In the genomic region with DNA sequence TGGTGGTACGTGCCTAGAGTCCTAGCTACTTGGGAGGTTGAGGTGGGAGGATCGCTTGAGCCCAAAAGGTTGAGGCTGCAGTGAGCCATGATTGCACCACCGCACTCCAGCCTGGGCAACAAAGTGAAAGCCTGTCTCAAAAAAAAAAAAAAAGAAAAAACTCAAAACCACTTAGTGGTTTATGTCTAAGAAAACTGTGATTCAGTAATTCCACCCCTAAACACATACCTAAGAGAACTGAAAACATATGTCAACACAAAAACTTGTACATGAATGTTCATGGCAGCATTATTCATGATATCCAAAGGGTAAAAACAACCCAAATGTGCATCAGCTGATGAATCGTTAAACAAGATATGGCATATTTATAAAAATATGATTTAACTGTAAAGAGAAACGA, we compare ENCODE assay signal across 19 cellular contexts. TPM values are rescaled to one million over a fixed set of nuclear protein-coding genes. Genes with fewer than 3 reads are reported as not detected.
DNase-seq lines count a peak whose midpoint lies in the region; ATAC-seq lines count a peak whose summit lies in the region.
"Had no signal": no experiment of that assay in that cellular context is flagged by ENCODE, and none has a peak within 500 bp of the region (broad histone marks: within the 10 kb centered on the region; RNA-seq: fewer than 3 reads in every experiment).

No MANE protein-coding gene starts in this region.

- H3K9me3 Mint-ChIP-seq in activated CD8-positive, alpha-beta memory T cell treated with anti-CD3 and anti-CD28 coated beads, Interleukin-2, amount 10 ng/mL, durations not matched to agents 7 days and 5 days (ENCODE audit: low read depth) = no peaks in the 10 kb centered on the region
- H3K9me3 Mint-ChIP-seq: CD8-positive, alpha-beta memory T cell had no signal

- H3K27ac Mint-ChIP-seq in activated CD8-positive, alpha-beta memory T cell treated with anti-CD3 and anti-CD28 coated beads, Interleukin-2, amount 10 ng/mL, durations not matched to agents 7 days and 5 days = no peak overlapping the region
- H3K27ac Mint-ChIP-seq: CD8-positive, alpha-beta memory T cell had no signal

- CTCF ChIA-PET in activated CD8-positive, alpha-beta memory T cell treated with anti-CD3 and anti-CD28 coated beads, Interleukin-2, amount 10 ng/mL, durations not matched to agents 7 days and 5 days (lab: Charles Lee) = no interaction called here

- peak; percentile 27 for ATAC-seq in activated CD8-positive, alpha-beta memory T cell treated with anti-CD3 and anti-CD28 coated beads, Interleukin-2, amount 10 ng/mL, durations not matched to agents 7 days and 5 days
- ATAC-seq in left cardiac atrium = no peak
- ATAC-seq: A549, PC-3 had no signal

- H3K27me3 Mint-ChIP-seq in activated CD8-positive, alpha-beta memory T cell treated with anti-CD3 and anti-CD28 coated beads, Interleukin-2, amount 10 ng/mL, durations not matched to agents 7 days and 5 days = no peaks in the 10 kb centered on the region
- H3K27me3 Mint-ChIP-seq: CD8-positive, alpha-beta memory T cell had no signal

- H3K4me3 Mint-ChIP-seq in activated CD8-positive, alpha-beta memory T cell treated with anti-CD3 and anti-CD28 coated beads, Interleukin-2, amount 10 ng/mL, durations not matched to agents 7 days and 5 days = no peak overlapping the region
- H3K4me3 Mint-ChIP-seq: CD8-positive, alpha-beta memory T cell had no signal

- H3K4me1 Mint-ChIP-seq in activated CD8-positive, alpha-beta memory T cell treated with anti-CD3 and anti-CD28 coated beads, Interleukin-2, amount 10 ng/mL, durations not matched to agents 7 days and 5 days = peaks cover 6% of the 10 kb centered on the region

- peaks cover 32% of the 10 kb centered on the region for H3K36me3 Mint-ChIP-seq in activated CD8-positive, alpha-beta memory T cell treated with anti-CD3 and anti-CD28 coated beads, Interleukin-2, amount 10 ng/mL, durations not matched to agents 7 days and 5 days

- no peak for DNase-seq in activated CD8-positive, alpha-beta memory T cell treated with anti-CD3 and anti-CD28 coated beads, Interleukin-2, amount 10 ng/mL, durations not matched to agents 7 days and 5 days
- no peak for DNase-seq in activated CD8-positive, alpha-beta memory T cell treated with anti-CD3 and anti-CD28 coated beads, Interleukin-2, amount 50 U/mL, for 48 hours
- peak; percentile 58 for DNase-seq in EH (ENCODE audit: low read depth)
- peak; percentile 65 for DNase-seq in amniotic epithelial cell (ENCODE audit: low read depth)
- DNase-seq in iris pigment epithelial cell (ENCODE audit: low read depth) = peak; percentile 26
- no peak for DNase-seq in left cardiac atrium
- no peak for DNase-seq in NCI-H2196 (lab: John Stamatoyannopoulos, UW; ENCODE audit: unreplicated experiment)
- DNase-seq: C1 segment of cervical spinal cord; CD8-positive, alpha-beta memory T cell; DMS53; NCI-H1048; NCI-H1436; NCI-H1930; NCI-H345; NCI-H524 treated with DMSO at 0.1 percent for 48 hours; PC-3; RPMI8226; SHP77 treated with DMSO at 0.1 percent for 48 hours had no signal

- intact Hi-C loops in left cardiac atrium (cut with DNase I) = no loop called here

RNA-seq across cellular contexts. Expression of a gene that starts 14.3 kb away (rescaled TPM):
- total RNA-seq in activated CD8-positive, alpha-beta memory T cell treated with anti-CD3 and anti-CD28 coated beads, Interleukin-2, amount 10 ng/mL, durations not matched to agents 7 days and 5 days = 10 to 100 TPM; 56.0 to 60.4 TPM
- total RNA-seq in left cardiac atrium = 10 to 100 TPM; 54.0 to 58.6 TPM

RNA-seq across cellular contexts. Expression of a gene that starts 54.0 kb away (rescaled TPM):
- 10 to 100 TPM; 20.2 to 22.8 TPM for total RNA-seq in activated CD8-positive, alpha-beta memory T cell treated with anti-CD3 and anti-CD28 coated beads, Interleukin-2, amount 10 ng/mL, durations not matched to agents 7 days and 5 days
- 10 to 100 TPM; 13.9 to 23.6 TPM for total RNA-seq in left cardiac atrium

Comparison
In these comparisons a context has a peak if more than half of its experiments do, and no peak if none do; other contexts are left out.
1. DNase-seq: peak in EH (single experiment), amniotic epithelial cell (single experiment) and iris pigment epithelial cell (single experiment); none in activated CD8-positive, alpha-beta memory T cell treated with anti-CD3 and anti-CD28 coated beads, Interleukin-2, amount 10 ng/mL, durations not matched to agents 7 days and 5 days (single experiment), activated CD8-positive, alpha-beta memory T cell treated with anti-CD3 and anti-CD28 coated beads, Interleukin-2, amount 50 U/mL, for 48 hours (single experiment), left cardiac atrium (single experiment) and NCI-H2196 (single experiment).